Comparison of ENCODE assay signal across 10 cellular contexts in genomic region chrX:107429090-107429489, GRCh38. TPM values are rescaled to one million over a fixed set of nuclear protein-coding genes. Genes with fewer than 3 reads are reported as not detected.
DNase-seq lines count a peak whose midpoint lies in the region; ATAC-seq and TF ChIP-seq lines count a peak whose summit lies in the region.
"Had no signal": no experiment of that assay in that cellular context is flagged by ENCODE, and none has a peak within 500 bp of the region (broad histone marks: within the 10 kb centered on the region; RNA-seq: fewer than 3 reads in every experiment).

No MANE protein-coding gene starts in this region.

- TF ChIP-seq CTCF in AG09309 (IDR thresholded peaks at IDR 0.05; ENCODE audit: control insufficient read depth, insufficient read depth, low read depth, low read length, missing control alignments) (peak; percentile 35), GM12873 (IDR thresholded peaks at IDR 0.05; ENCODE audit: insufficient read depth, low read depth, low read length, missing control alignments) (peak; percentile 67)

- no peak for ATAC-seq in HG03460 (IDR thresholded peaks at IDR 0.05; ENCODE audit: unreplicated experiment)
- ATAC-seq in GM19328 (IDR thresholded peaks at IDR 0.05; ENCODE audit: unreplicated experiment): no peak

- no peak overlapping the region for H3K4me3 ChIP-seq in AG09309 (ENCODE audit: control insufficient read depth, low read depth, low read length)
- H3K4me3 ChIP-seq: HAP-1, vagina had no signal

- in situ Hi-C loops in SK-MEL-5 (cut with HindIII; ENCODE audit: low pct_unique_long_range_greater_than_20kb, low sequenced_read_pairs): no loop called here

- DNase-seq in AG09309 (ENCODE audit: low read depth) (no peak), SK-MEL-5 (ENCODE audit: low read depth, low spot score) (peak; percentile 65), fibroblast of the conjunctiva (ENCODE audit: low read depth) (peak; percentile 21), NCI-H510A treated with DMSO at 0.1 percent for 48 hours (lab: John Stamatoyannopoulos, UW) (no peak), NCI-H510A (lab: John Stamatoyannopoulos, UW) (no peak)

RNA-seq across cellular contexts. Expression of gene FRMPD3, which starts 20.4 kb away (rescaled TPM):
- total RNA-seq in SK-MEL-5 (2014; rRNA removed; shearing (Covaris generic)): 0.03 TPM in 1 of 2 replicates, not detected in the other
- 0.02 and 0.13 TPM in 2 replicates for polyA plus RNA-seq in SK-MEL-5 (2015; cell fraction: cytosol; rRNA removed)
- polyA plus RNA-seq in SK-MEL-5 (2015; cell fraction: nucleus; rRNA removed): 0.18 TPM in 1 of 2 replicates, not detected in the other

Comparison
In these comparisons a context has a peak if more than half of its experiments do, and no peak if none do; other contexts are left out.
1. DNase-seq: peak in SK-MEL-5 (single experiment) and fibroblast of the conjunctiva (single experiment); none in AG09309 (single experiment), NCI-H510A treated with DMSO at 0.1 percent for 48 hours (single experiment) and NCI-H510A (single experiment).